Comparison of ENCODE assay signal across 7 cellular contexts in the genomic region with DNA sequence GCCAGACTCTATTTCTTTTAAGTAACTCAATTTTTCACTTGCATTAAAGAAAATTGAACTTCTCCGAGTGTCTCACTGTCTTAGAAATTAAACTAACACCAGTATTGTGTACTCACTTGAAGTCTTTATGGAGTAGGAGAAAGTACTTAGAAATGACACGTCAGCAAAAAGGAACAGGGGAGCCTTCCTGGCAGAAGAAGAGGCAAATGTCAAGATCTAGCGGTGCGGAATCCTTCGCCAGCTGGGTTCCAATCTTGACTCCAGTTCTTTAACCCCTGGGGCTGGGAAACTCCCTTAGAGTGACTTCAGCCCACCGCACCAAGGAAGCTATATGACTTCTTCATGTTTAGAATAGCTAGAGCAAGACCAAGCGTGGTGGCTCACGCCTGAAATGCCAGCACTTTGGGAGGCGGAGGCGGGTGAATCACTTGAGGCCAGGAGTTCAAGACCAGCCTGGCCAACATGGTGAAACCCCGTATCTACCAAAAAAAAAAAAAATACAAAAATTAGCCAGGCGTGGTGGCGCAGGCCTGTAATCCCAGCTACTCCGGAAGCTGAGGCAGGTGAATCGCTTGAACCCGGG. TPM values are rescaled to one million over a fixed set of nuclear protein-coding genes. Genes with fewer than 3 reads are reported as not detected.
A peak's percentile ranks its signal among the peaks of the same experiment; 100 is the strongest.
DNase-seq lines count a peak whose midpoint lies in the region; ATAC-seq and TF ChIP-seq lines count a peak whose summit lies in the region.

No MANE protein-coding gene starts in this region.

- ATAC-seq in activated CD8-positive, alpha-beta T cell treated with anti-CD3 and anti-CD28 coated beads for 36 hours: peak; percentile 3

- intact Hi-C loops in activated CD8-positive, alpha-beta T cell treated with anti-CD3 and anti-CD28 coated beads for 36 hours (cut with micrococcal nuclease): no loop called here

- TF ChIP-seq CTCF in HFFc6 (IDR thresholded peaks at IDR 0.05): no peak
- no peak for TF ChIP-seq CTCF in activated CD8-positive, alpha-beta T cell treated with anti-CD3 and anti-CD28 coated beads for 36 hours (IDR thresholded peaks at IDR 0.05)
- TF ChIP-seq CTCF in fibroblast of lung (conservative IDR thresholded peaks at IDR 0.05 in 1 of 2, IDR thresholded peaks at IDR 0.05 in 1 of 2; ENCODE audit: low read depth in 1 of 2, low read length in 2 of 2): no peak

- peaks cover 9% of the 10 kb centered on the region for H3K9me3 Mint-ChIP-seq in HFFc6
- H3K9me3 Mint-ChIP-seq in activated CD8-positive, alpha-beta T cell treated with anti-CD3 and anti-CD28 coated beads for 36 hours: peaks cover 14% of the 10 kb centered on the region

- H3K4me1 Mint-ChIP-seq in HFFc6 (ENCODE audit: low read depth): peaks cover 30% of the 10 kb centered on the region
- peaks cover 33% of the 10 kb centered on the region for H3K4me1 Mint-ChIP-seq in activated CD8-positive, alpha-beta T cell treated with anti-CD3 and anti-CD28 coated beads for 36 hours (ENCODE audit: low read depth)

- peaks cover 9% of the 10 kb centered on the region for H3K79me2 ChIP-seq in fibroblast of lung (ENCODE audit: control insufficient read depth, insufficient read depth, low read length)

- H3K27me3 Mint-ChIP-seq in HFFc6 (ENCODE audit: insufficient read depth): peaks cover 9% of the 10 kb centered on the region
- H3K27me3 Mint-ChIP-seq in activated CD8-positive, alpha-beta T cell treated with anti-CD3 and anti-CD28 coated beads for 36 hours: no peaks in the 10 kb centered on the region

- peak overlapping the region; percentile 80 for H3K4me2 ChIP-seq in fibroblast of lung (ENCODE audit: extremely low read depth, insufficient read depth, low read length)

- peaks cover 30% of the 10 kb centered on the region for H3K36me3 Mint-ChIP-seq in HFFc6 (ENCODE audit: low read depth)
- peaks cover 57% of the 10 kb centered on the region for H3K36me3 Mint-ChIP-seq in activated CD8-positive, alpha-beta T cell treated with anti-CD3 and anti-CD28 coated beads for 36 hours (ENCODE audit: low read depth)

- peak overlapping the region; percentile 87 to 96 (median 94) for H3K4me3 ChIP-seq in fibroblast of lung (replicated peaks in 1 of 4; ENCODE audit: control extremely low read depth in 1 of 4, insufficient read depth in 1 of 4, low read depth in 3 of 4, low read length in 4 of 4)

- no peak overlapping the region for H2AFZ ChIP-seq in fibroblast of lung (ENCODE audit: low read length)

- no peaks in the 10 kb centered on the region for H4K20me1 ChIP-seq in fibroblast of lung (ENCODE audit: control insufficient read depth, extremely low read depth, insufficient read depth, low read length)

- no peaks in the 10 kb centered on the region for H3K36me3 ChIP-seq in fibroblast of lung (ENCODE audit: control insufficient read depth, insufficient read depth, low read length)

- CTCF ChIA-PET in activated CD8-positive, alpha-beta T cell treated with anti-CD3 and anti-CD28 coated beads for 36 hours (lab: Charles Lee): interaction anchor here (0.8 to 3.1 kb wide), 7 partner anchors 9 to 227 kb away, joined by 3 to 18 read pairs (median 6); a partner anchor contains a TSS

- H3K4me3 Mint-ChIP-seq in HFFc6: peak overlapping the region; percentile 93
- peak overlapping the region; percentile 95 for H3K4me3 Mint-ChIP-seq in activated CD8-positive, alpha-beta T cell treated with anti-CD3 and anti-CD28 coated beads for 36 hours

- H3K27me3 ChIP-seq in fibroblast of lung (ENCODE audit: control insufficient read depth, insufficient read depth, low read length): no peaks in the 10 kb centered on the region

- no peaks in the 10 kb centered on the region for H3K4me1 ChIP-seq in fibroblast of lung (ENCODE audit: control insufficient read depth, extremely low read depth, insufficient read depth, low read length)

- H3K27ac Mint-ChIP-seq in HFFc6: peak overlapping the region; percentile 95
- H3K27ac Mint-ChIP-seq in activated CD8-positive, alpha-beta T cell treated with anti-CD3 and anti-CD28 coated beads for 36 hours: peak overlapping the region; percentile 99

- POLR2A ChIA-PET in activated CD8-positive, alpha-beta T cell treated with anti-CD3 and anti-CD28 coated beads for 36 hours (lab: Charles Lee): interaction anchor here (1.0 to 4.0 kb wide), 12 partner anchors 13 to 397 kb away, joined by 3 to 33 read pairs (median 8); a partner anchor contains a TSS

- DNase-seq in HFFc6 (no peak), fibroblast of lung (ENCODE audit: low read depth in 2 of 2) (peak; percentile 19 to 22), renal cortical epithelial cell (ENCODE audit: low read depth) (peak; percentile 69), nucleus accumbens (lab: John Stamatoyannopoulos, UW) (no peak), NCI-H1105 treated with DMSO at 0.1 percent for 48 hours (lab: John Stamatoyannopoulos, UW) (no peak), DMS153 (lab: John Stamatoyannopoulos, UW) (no peak)
- peak; percentile 81 for DNase-seq in activated CD8-positive, alpha-beta T cell treated with anti-CD3 and anti-CD28 coated beads for 36 hours

- no peaks in the 10 kb centered on the region for H3K9me3 ChIP-seq in fibroblast of lung (ENCODE audit: control insufficient read depth, insufficient read depth, low read depth, low read length)

- H3K9ac ChIP-seq in fibroblast of lung (ENCODE audit: insufficient read depth, low read length): no peak overlapping the region

- H3K27ac ChIP-seq in fibroblast of lung (ENCODE audit: insufficient read depth, low read length): peak overlapping the region; percentile 97

RNA-seq across cellular contexts. Expression of a gene that starts 34.4 kb away (rescaled TPM):
- total RNA-seq in HFFc6 (2021; fragmentation: NEBNext Ultra II Directional; extraction: Animal tissue kit (Norgen Biotek cat#: 25700)): 10 to 100 TPM; 50.5 to 69.0 (median 60.8) TPM
- 100 to 1,000 TPM; 123 to 130 TPM for total RNA-seq in activated CD8-positive, alpha-beta T cell treated with anti-CD3 and anti-CD28 coated beads for 36 hours
- 8.0 and 10.6 TPM in 2 replicates for total RNA-seq in fibroblast of lung
- polyA plus RNA-seq in fibroblast of lung: 17.5 and 27.4 TPM in 2 replicates
- 31.4 and 34.6 TPM in 2 replicates for polyA plus RNA-seq in fibroblast of lung (2012)
- 11.8 and 19.6 TPM in 2 replicates for polyA minus RNA-seq in fibroblast of lung (ENCODE audit: low replicate concordance)
- 5.4 and 23.4 TPM in 2 replicates for total RNA-seq in renal cortical epithelial cell

RNA-seq across cellular contexts. Expression of a gene that starts 34.6 kb away (rescaled TPM):
- total RNA-seq in HFFc6 (2021; fragmentation: NEBNext Ultra II Directional; extraction: Animal tissue kit (Norgen Biotek cat#: 25700)): under 1 TPM; 0.38 to 0.83 (median 0.64) TPM
- total RNA-seq in activated CD8-positive, alpha-beta T cell treated with anti-CD3 and anti-CD28 coated beads for 36 hours: 1 to 10 TPM; 3.3 to 4.2 TPM
- total RNA-seq in fibroblast of lung (1.0 and 1.5 TPM in 2 replicates), renal cortical epithelial cell (1.2 and 2.3 TPM in 2 replicates)
- 1.1 TPM in 2 replicates for polyA plus RNA-seq in fibroblast of lung
- polyA plus RNA-seq in fibroblast of lung (2012): 0.68 TPM in 2 replicates
- polyA minus RNA-seq in fibroblast of lung (ENCODE audit: low replicate concordance): not detected in 2 replicates

RNA-seq across cellular contexts. Expression of a gene that starts 45.1 kb away (rescaled TPM):
- under 1 TPM; 0.07 to 0.26 (median 0.13) TPM for total RNA-seq in HFFc6 (2021; fragmentation: NEBNext Ultra II Directional; extraction: Animal tissue kit (Norgen Biotek cat#: 25700))
- total RNA-seq in activated CD8-positive, alpha-beta T cell treated with anti-CD3 and anti-CD28 coated beads for 36 hours: not detected
- total RNA-seq in fibroblast of lung (0.17 TPM in 1 of 2 replicates, not detected in the other), renal cortical epithelial cell (1.0 TPM in 1 of 2 replicates, not detected in the other)
- polyA plus RNA-seq in fibroblast of lung: 0.16 TPM in 1 of 2 replicates, not detected in the other
- 0.05 and 0.08 TPM in 2 replicates for polyA plus RNA-seq in fibroblast of lung (2012)
- not detected in 2 replicates for polyA minus RNA-seq in fibroblast of lung (ENCODE audit: low replicate concordance)

Comparison
In these comparisons a context has a peak if more than half of its experiments do, and no peak if none do; other contexts are left out.
1. DNase-seq: peak in activated CD8-positive, alpha-beta T cell treated with anti-CD3 and anti-CD28 coated beads for 36 hours (single experiment), fibroblast of lung (2 of 2) and renal cortical epithelial cell (single experiment); none in HFFc6 (single experiment), nucleus accumbens (0 of 56), NCI-H1105 treated with DMSO at 0.1 percent for 48 hours (single experiment) and DMS153 (single experiment).